In the genomic region with DNA sequence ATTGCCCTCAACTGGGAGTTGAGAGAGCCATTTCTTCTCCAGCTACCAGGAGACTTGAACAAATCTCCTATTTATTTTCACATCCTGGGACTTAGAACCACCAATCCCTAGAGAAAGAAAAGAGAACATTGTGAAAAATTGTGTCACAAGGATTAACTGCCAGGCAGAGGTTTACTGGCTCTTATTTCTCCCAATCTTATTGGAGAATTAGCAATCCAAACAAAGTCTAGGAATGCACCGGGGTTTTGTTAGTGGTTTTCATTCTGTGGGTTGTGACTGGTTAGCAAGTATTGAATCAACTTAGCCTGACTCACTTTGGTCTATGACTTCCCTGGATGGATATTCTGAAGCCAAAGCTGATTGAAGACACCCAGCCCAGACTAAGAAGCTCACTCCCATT, we compare ENCODE assay signal across 1 cellular context.
TF ChIP-seq lines count a peak whose summit lies in the region.

No MANE protein-coding gene starts in this region.

TF ChIP-seq in IMR-90, 13 proteins besides CTCF, POLR2A, EP300 and RAD21:
- TF ChIP-seq MAFK (IDR thresholded peaks at IDR 0.05; ENCODE audit: low read depth, low read length) (no peak), MAZ (IDR thresholded peaks at IDR 0.05; ENCODE audit: borderline replicate concordance, low read depth, low read length) (no peak), FOS (IDR thresholded peaks at IDR 0.05; ENCODE audit: low read depth, low read length) (no peak), CHD1 (IDR thresholded peaks at IDR 0.05; ENCODE audit: low read depth, low read length) (no peak), BHLHE40 (IDR thresholded peaks at IDR 0.05; ENCODE audit: low read depth, low read length) (no peak), NFE2L2 (IDR thresholded peaks at IDR 0.05; ENCODE audit: low read depth, low read length) (no peak), RCOR1 (IDR thresholded peaks at IDR 0.05; ENCODE audit: insufficient replicate concordance, low read length) (no peak)
- TF ChIP-seq, protein P1, sequence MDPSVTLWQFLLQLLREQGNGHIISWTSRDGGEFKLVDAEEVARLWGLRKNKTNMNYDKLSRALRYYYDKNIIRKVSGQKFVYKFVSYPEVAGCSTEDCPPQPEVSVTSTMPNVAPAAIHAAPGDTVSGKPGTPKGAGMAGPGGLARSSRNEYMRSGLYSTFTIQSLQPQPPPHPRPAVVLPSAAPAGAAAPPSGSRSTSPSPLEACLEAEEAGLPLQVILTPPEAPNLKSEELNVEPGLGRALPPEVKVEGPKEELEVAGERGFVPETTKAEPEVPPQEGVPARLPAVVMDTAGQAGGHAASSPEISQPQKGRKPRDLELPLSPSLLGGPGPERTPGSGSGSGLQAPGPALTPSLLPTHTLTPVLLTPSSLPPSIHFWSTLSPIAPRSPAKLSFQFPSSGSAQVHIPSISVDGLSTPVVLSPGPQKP (IDR thresholded peaks at IDR 0.05; ENCODE audit: borderline replicate concordance, low read depth, low read length) = no peak
- TF ChIP-seq, protein P2, sequence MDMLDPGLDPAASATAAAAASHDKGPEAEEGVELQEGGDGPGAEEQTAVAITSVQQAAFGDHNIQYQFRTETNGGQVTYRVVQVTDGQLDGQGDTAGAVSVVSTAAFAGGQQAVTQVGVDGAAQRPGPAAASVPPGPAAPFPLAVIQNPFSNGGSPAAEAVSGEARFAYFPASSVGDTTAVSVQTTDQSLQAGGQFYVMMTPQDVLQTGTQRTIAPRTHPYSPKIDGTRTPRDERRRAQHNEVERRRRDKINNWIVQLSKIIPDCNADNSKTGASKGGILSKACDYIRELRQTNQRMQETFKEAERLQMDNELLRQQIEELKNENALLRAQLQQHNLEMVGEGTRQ (IDR thresholded peaks at IDR 0.05; ENCODE audit: low read depth, low read length) = no peak
